In the genomic region with DNA sequence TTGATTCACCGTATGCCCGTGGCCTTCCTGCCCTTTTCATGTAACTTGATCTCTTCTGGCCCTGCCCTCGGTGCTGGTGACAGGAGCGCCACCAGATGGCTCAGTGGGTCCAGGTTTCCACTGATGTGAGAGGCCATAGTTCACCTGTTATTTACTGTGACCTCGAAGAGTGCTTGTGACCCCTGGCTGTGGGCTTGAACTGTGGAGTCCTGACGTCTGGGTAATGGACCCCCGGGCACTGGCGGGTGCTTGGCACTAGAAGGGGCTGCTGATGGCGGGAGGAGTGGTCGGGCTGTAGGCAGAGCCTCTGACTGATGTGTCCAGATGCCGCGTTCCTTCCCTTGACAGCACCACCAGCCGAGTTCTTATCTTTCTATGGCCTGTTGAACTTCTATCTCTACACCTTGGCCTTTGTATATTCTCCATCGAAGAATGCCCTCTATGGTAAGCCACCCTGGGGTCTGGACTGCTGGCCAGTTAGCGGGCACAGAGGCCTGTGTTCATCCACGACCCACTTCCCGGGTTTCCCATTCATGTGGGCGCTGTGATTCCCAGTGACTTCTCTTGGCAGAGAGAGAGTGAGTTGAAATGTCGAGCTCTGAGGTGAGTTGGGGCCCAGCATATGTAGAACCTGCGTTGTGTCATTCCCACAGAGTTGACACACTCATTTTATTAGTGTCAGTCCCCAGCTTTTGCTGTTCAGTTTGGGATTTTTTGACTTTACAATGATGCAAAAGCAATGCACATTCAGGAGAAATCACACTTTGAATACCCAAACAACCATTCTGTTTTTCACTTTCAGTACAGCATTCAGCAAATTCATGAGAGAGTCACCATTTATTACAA, we compare ENCODE assay signal across 7 cellular contexts. TPM values are rescaled to one million over a fixed set of nuclear protein-coding genes. Genes with fewer than 3 reads are reported as not detected.
DNase-seq lines count a peak whose midpoint lies in the region; TF ChIP-seq lines count a peak whose summit lies in the region.

No MANE protein-coding gene starts in this region.

- H3K27ac ChIP-seq in SU-DHL-6 (ENCODE audit: low read depth, low read length) = no peak overlapping the region

- TF ChIP-seq CTCF in SU-DHL-6 (IDR thresholded peaks at IDR 0.05; ENCODE audit: insufficient read depth, low read length, poor library complexity, severe bottlenecking) (peak; percentile 11), choroid plexus epithelial cell (conservative IDR thresholded peaks at IDR 0.05; ENCODE audit: low read depth, low read length) (peak; percentile 27), nephron progenitor cell (IDR thresholded peaks at IDR 0.05) (peak; percentile 14)

- no peak overlapping the region for H3K4me2 ChIP-seq in SU-DHL-6 (ENCODE audit: low read depth, low read length, poor library complexity, severe bottlenecking)

- no peaks in the 10 kb centered on the region for H3K27me3 Mint-ChIP-seq in nephron progenitor cell (ENCODE audit: low read depth, poor library complexity)

- peaks cover 7% of the 10 kb centered on the region; the same call in 1 of the 2 replicates for H3F3A ChIP-seq in SU-DHL-6 (ENCODE audit: insufficient read depth)

- H3K9me2 ChIP-seq in SU-DHL-6 (replicated peaks; ENCODE audit: insufficient read depth, low read length) = no peaks in the 10 kb centered on the region

- H3K36me3 ChIP-seq in H7 (replicated peaks; ENCODE audit: control insufficient read depth, insufficient read depth, low read length) = peaks cover 14% of the 10 kb centered on the region
- peaks cover 9% of the 10 kb centered on the region; the same call in 1 of the 2 replicates for H3K36me3 ChIP-seq in SU-DHL-6 (ENCODE audit: low read length)

- H3K9me3 ChIP-seq in SU-DHL-6 (ENCODE audit: insufficient read depth, low read length) = no peaks in the 10 kb centered on the region

- H3K36me3 Mint-ChIP-seq in nephron progenitor cell (ENCODE audit: low read depth) = peaks cover 62% of the 10 kb centered on the region

- peak overlapping the region; percentile 51 for H3K4me3 Mint-ChIP-seq in nephron progenitor cell

- H3K27me3 ChIP-seq in H7 (ENCODE audit: control insufficient read depth, insufficient read depth, low read length) = no peaks in the 10 kb centered on the region
- no peaks in the 10 kb centered on the region for H3K27me3 ChIP-seq in SU-DHL-6 (ENCODE audit: low read length)

- peaks cover 64% of the 10 kb centered on the region for H3K4me1 Mint-ChIP-seq in nephron progenitor cell

- H3K79me2 ChIP-seq in SU-DHL-6 (ENCODE audit: insufficient read depth, low read length) = no peaks in the 10 kb centered on the region

- no peaks in the 10 kb centered on the region for H4K20me1 ChIP-seq in SU-DHL-6 (ENCODE audit: low read depth, low read length)

- H3K9me3 Mint-ChIP-seq in nephron progenitor cell = no peaks in the 10 kb centered on the region

- DNase-seq in H7 (peak; percentile 79), choroid plexus epithelial cell (ENCODE audit: low read depth) (no peak), nephron progenitor cell (peak; percentile 48), dedifferentiated amniotic fluid mesenchymal stem cell (ENCODE audit: extremely low spot score) (no peak), islet precursor cell (no peak)
- DNase-seq in activated CD4-positive, CD25-positive, alpha-beta regulatory T cell treated with anti-CD3 and anti-CD28 coated beads, Interleukin-2, amount 50 U/mL, for 72 hours = no peak

- peak overlapping the region; percentile 87 for H3K27ac Mint-ChIP-seq in nephron progenitor cell

- H3K4me3 ChIP-seq in H7 (ENCODE audit: insufficient read depth, low read depth, low read length) = no peak overlapping the region
- no peak overlapping the region for H3K4me3 ChIP-seq in SU-DHL-6 (ENCODE audit: insufficient read depth, low read length, poor library complexity, severe bottlenecking)
- no peak overlapping the region for H3K4me3 ChIP-seq in choroid plexus epithelial cell (ENCODE audit: low read depth, low read length)

- no peak overlapping the region for H2AFZ ChIP-seq in SU-DHL-6 (ENCODE audit: low read depth, low read length, severe bottlenecking)

- H3K9ac ChIP-seq in SU-DHL-6 (ENCODE audit: low read length) = no peak overlapping the region

RNA-seq across cellular contexts. Expression of a gene that starts 14.9 kb away (rescaled TPM):
- 59.9 and 67.6 TPM in 2 replicates for total RNA-seq in H7 (2014; rRNA removed; shearing (Covaris generic))

RNA-seq across cellular contexts. Expression of a gene that starts 20.3 kb away (rescaled TPM):
- 0.74 and 1.2 TPM in 2 replicates for total RNA-seq in H7 (2014; rRNA removed; shearing (Covaris generic))

Comparison
In these comparisons a context has a peak if more than half of its experiments do, and no peak if none do; other contexts are left out.
1. DNase-seq: peak in H7 (single experiment) and nephron progenitor cell (single experiment); none in choroid plexus epithelial cell (single experiment), dedifferentiated amniotic fluid mesenchymal stem cell (single experiment), islet precursor cell (single experiment) and activated CD4-positive, CD25-positive, alpha-beta regulatory T cell treated with anti-CD3 and anti-CD28 coated beads, Interleukin-2, amount 50 U/mL, for 72 hours (single experiment).
2. Peak in every context shown above with its lines, with median percentiles within 50 percentile points of each other: CTCF ChIP-seq.